Comparison of ENCODE assay signal across 31 cellular contexts in the genomic region with DNA sequence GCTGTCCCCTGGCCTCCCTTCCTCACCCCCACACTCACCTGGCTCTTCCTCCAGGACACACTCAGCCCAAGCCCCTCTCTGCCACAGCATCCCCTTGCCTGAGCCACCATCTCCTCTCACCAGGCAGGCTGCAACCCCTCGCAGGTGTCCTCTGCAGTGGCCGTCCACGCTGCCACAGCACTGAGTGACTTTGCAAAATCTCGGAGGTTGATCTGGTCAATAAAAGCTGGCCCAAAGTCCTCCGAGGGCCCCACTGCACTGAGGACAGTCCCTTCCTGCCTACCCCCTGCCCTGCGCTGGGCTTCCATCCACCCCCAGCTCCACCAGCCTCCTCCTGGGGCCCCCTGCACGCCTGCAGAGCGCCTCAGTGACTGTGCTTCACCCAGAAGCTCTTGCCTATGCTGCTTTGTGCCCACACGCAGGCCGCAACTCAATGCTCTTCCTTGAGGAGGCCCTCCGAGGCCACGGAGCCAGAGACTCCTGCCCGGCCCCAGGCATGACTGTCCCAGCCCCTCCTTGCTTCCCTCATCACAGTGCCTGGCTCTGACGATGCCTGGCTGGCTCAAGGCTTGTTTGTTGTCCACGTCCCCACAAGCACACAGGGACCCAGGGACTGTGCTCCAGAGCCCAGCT. TPM values are rescaled to one million over a fixed set of nuclear protein-coding genes. Genes with fewer than 3 reads are reported as not detected.
DNase-seq lines count a peak whose midpoint lies in the region; ATAC-seq and TF ChIP-seq lines count a peak whose summit lies in the region.
"Had no signal": no experiment of that assay in that cellular context is flagged by ENCODE, and none has a peak within 500 bp of the region (broad histone marks: within the 10 kb centered on the region; RNA-seq: fewer than 3 reads in every experiment).

No MANE protein-coding gene starts in this region.

- H3K36me3 Mint-ChIP-seq in endodermal cell (ENCODE audit: low read depth), result no peaks in the 10 kb centered on the region
- H3K36me3 Mint-ChIP-seq in neural progenitor cell, result no peaks in the 10 kb centered on the region
- H3K36me3 Mint-ChIP-seq: activated CD4-positive, alpha-beta memory T cell treated with anti-CD3 and anti-CD28 coated beads for 36 hours; activated naive CD4-positive, alpha-beta T cell treated with anti-CD3 and anti-CD28 coated beads, Interleukin-2, amount 50 U/mL, for 72 hours had no signal

- H3K9me3 Mint-ChIP-seq in endodermal cell (no peaks in the 10 kb centered on the region), neural progenitor cell (no peaks in the 10 kb centered on the region)
- H3K9me3 Mint-ChIP-seq: activated CD4-positive, alpha-beta memory T cell treated with anti-CD3 and anti-CD28 coated beads for 36 hours; activated naive CD4-positive, alpha-beta T cell treated with anti-CD3 and anti-CD28 coated beads, Interleukin-2, amount 50 U/mL, for 72 hours; activated T-helper 17 cell treated with anti-CD3 and anti-CD28 coated beads, Interleukin-2, amount 50 U/mL, for 72 hours; HFFc6 had no signal

- H3K36me3 ChIP-seq in HUES64 (ENCODE audit: insufficient read depth, low read length) (no peaks in the 10 kb centered on the region), endodermal cell (ENCODE audit: control insufficient read depth, insufficient read depth, low read length) (no peaks in the 10 kb centered on the region), neural progenitor cell (no peaks in the 10 kb centered on the region), upper lobe of right lung (no peaks in the 10 kb centered on the region)
- H3K36me3 ChIP-seq: cardiac muscle cell, tibial artery had no signal

- intact Hi-C loops in upper lobe of right lung (cut with DNase I), result no loop called here

- no peak overlapping the region for H3K4me3 Mint-ChIP-seq in endodermal cell
- peak overlapping the region; percentile 73 for H3K4me3 Mint-ChIP-seq in neural progenitor cell
- H3K4me3 Mint-ChIP-seq: activated CD4-positive, alpha-beta memory T cell treated with anti-CD3 and anti-CD28 coated beads for 36 hours; activated T-helper 17 cell treated with anti-CD3 and anti-CD28 coated beads, Interleukin-2, amount 50 U/mL, for 72 hours; HFFc6 had no signal

- 65% methylated on average over 15 of the region's 15 CpGs for WGBS in HUES64
- WGBS in endodermal cell (ENCODE audit: insufficient coverage in 1 of 2, insufficient read length in 1 of 2), 2 experiments, result 83 to 89% methylated on average over 10 to 15 of the region's 15 CpGs

- DNase-seq in endodermal cell, result peak; percentile 67
- no peak for DNase-seq in neural progenitor cell (ENCODE audit: low spot score)
- peak; percentile 45 for DNase-seq in upper lobe of right lung
- no peak for DNase-seq in kidney glomerular epithelial cell (lab: John Stamatoyannopoulos, UW)
- DNase-seq in DMS 273 treated with DMSO at 0.1 percent for 48 hours (lab: John Stamatoyannopoulos, UW), result no peak
- DNase-seq: activated CD4-positive, alpha-beta memory T cell treated with anti-CD3 and anti-CD28 coated beads for 36 hours; activated CD4-positive, CD25-positive, alpha-beta regulatory T cell treated with anti-CD3 and anti-CD28 coated beads, Interleukin-2, amount 50 U/mL, for 72 hours; activated CD8-positive, alpha-beta memory T cell treated with anti-CD3 and anti-CD28 coated beads, Interleukin-2, amount 50 U/mL, for 48 hours; anterior cingulate cortex; effector memory CD4-positive, alpha-beta T cell; erythroblast; glutamatergic neuron; HFFc6; NCI-H1105 treated with DMSO at 0.1 percent for 48 hours; NCI-H2081; NCI-H226; occipital lobe; RPMI8226; tibial artery had no signal

- H3K9ac ChIP-seq in HUES64 (ENCODE audit: low read depth, low read length) (no peak overlapping the region), endodermal cell (ENCODE audit: extremely low read depth, low read length, poor library complexity, severe bottlenecking) (no peak overlapping the region), neural progenitor cell (no peak overlapping the region)

- peak overlapping the region; percentile 73 for H2AFZ ChIP-seq in neural progenitor cell (replicated peaks)

- H3K4me1 Mint-ChIP-seq in endodermal cell, result peaks cover 6% of the 10 kb centered on the region
- H3K4me1 Mint-ChIP-seq in neural progenitor cell, result peaks cover 55% of the 10 kb centered on the region
- H3K4me1 Mint-ChIP-seq: activated T-helper 17 cell treated with anti-CD3 and anti-CD28 coated beads, Interleukin-2, amount 50 U/mL, for 72 hours had no signal

- H3K4me2 ChIP-seq in neural progenitor cell, result no peak overlapping the region

- H3K27me3 Mint-ChIP-seq in endodermal cell (ENCODE audit: insufficient read depth) (peaks cover 3% of the 10 kb centered on the region), neural progenitor cell (ENCODE audit: insufficient read depth, low read depth) (peaks cover 14% of the 10 kb centered on the region)

- H3K27me3 ChIP-seq in HUES64 (ENCODE audit: insufficient read depth, low read length) (no peaks in the 10 kb centered on the region), endodermal cell (ENCODE audit: control insufficient read depth, insufficient read depth, low read length, poor library complexity, severe bottlenecking) (no peaks in the 10 kb centered on the region), neural progenitor cell (no peaks in the 10 kb centered on the region), upper lobe of right lung (no peaks in the 10 kb centered on the region)
- H3K27me3 ChIP-seq: cardiac muscle cell had no signal

- H3F3A ChIP-seq in neural progenitor cell (ENCODE audit: low read depth), result no peaks in the 10 kb centered on the region

- no peak for ATAC-seq in upper lobe of right lung
- no peak for ATAC-seq in HG02840 (IDR thresholded peaks at IDR 0.05; ENCODE audit: low FRiP score, unreplicated experiment)
- ATAC-seq: activated naive CD4-positive, alpha-beta T cell treated with anti-CD3 and anti-CD28 coated beads, Interleukin-2, amount 50 U/mL, for 72 hours; activated T-helper 17 cell treated with anti-CD3 and anti-CD28 coated beads, Interleukin-2, amount 50 U/mL, for 72 hours had no signal

- peaks cover 18% of the 10 kb centered on the region for H3K4me1 ChIP-seq in HUES64 (ENCODE audit: insufficient read depth, low read length)
- H3K4me1 ChIP-seq in endodermal cell (ENCODE audit: control insufficient read depth, insufficient read depth, low read length), result no peaks in the 10 kb centered on the region
- H3K4me1 ChIP-seq in neural progenitor cell, result peaks cover 14% of the 10 kb centered on the region
- H3K4me1 ChIP-seq in upper lobe of right lung, result no peaks in the 10 kb centered on the region

- TF ChIP-seq CTCF in endodermal cell (conservative IDR thresholded peaks at IDR 0.05), result no peak
- TF ChIP-seq CTCF in neural progenitor cell (IDR thresholded peaks at IDR 0.05), result no peak
- no peak for TF ChIP-seq CTCF in upper lobe of right lung (IDR thresholded peaks at IDR 0.05)

- no peak overlapping the region for H3K4me3 ChIP-seq in HUES64 (ENCODE audit: low read length)
- H3K4me3 ChIP-seq in endodermal cell (ENCODE audit: low read length), result no peak overlapping the region
- H3K4me3 ChIP-seq in neural progenitor cell, result no peak overlapping the region
- H3K4me3 ChIP-seq in upper lobe of right lung, result no peak overlapping the region
- H3K4me3 ChIP-seq: cardiac muscle cell, coronary artery, tibial artery had no signal

- H3K27ac ChIP-seq in HUES64 (ENCODE audit: low read depth, low read length), result peak overlapping the region; percentile 25; the same call in 1 of the 2 replicates
- H3K27ac ChIP-seq in endodermal cell (ENCODE audit: low read depth, low read length), result no peak overlapping the region
- no peak overlapping the region for H3K27ac ChIP-seq in neural progenitor cell
- no peak overlapping the region for H3K27ac ChIP-seq in upper lobe of right lung
- H3K27ac ChIP-seq: C4-2B, cardiac muscle cell, coronary artery, tibial artery had no signal

- H3K79me2 ChIP-seq in neural progenitor cell (ENCODE audit: low read depth), result no peaks in the 10 kb centered on the region

- no peaks in the 10 kb centered on the region for H4K20me1 ChIP-seq in neural progenitor cell (ENCODE audit: low read depth)

- H3K9me3 ChIP-seq in HUES64 (ENCODE audit: insufficient read depth, low read depth, low read length), result no peaks in the 10 kb centered on the region
- H3K9me3 ChIP-seq in endodermal cell (ENCODE audit: control insufficient read depth, low read length), result no peaks in the 10 kb centered on the region
- H3K9me3 ChIP-seq in neural progenitor cell (ENCODE audit: low read depth), result no peaks in the 10 kb centered on the region
- no peaks in the 10 kb centered on the region for H3K9me3 ChIP-seq in upper lobe of right lung
- H3K9me3 ChIP-seq: tibial artery had no signal

- H3K27ac Mint-ChIP-seq in endodermal cell (peak overlapping the region; percentile 76), neural progenitor cell (peak overlapping the region; percentile 96)
- H3K27ac Mint-ChIP-seq: activated CD4-positive, alpha-beta memory T cell treated with anti-CD3 and anti-CD28 coated beads for 36 hours; activated naive CD4-positive, alpha-beta T cell treated with anti-CD3 and anti-CD28 coated beads, Interleukin-2, amount 50 U/mL, for 72 hours; activated T-helper 17 cell treated with anti-CD3 and anti-CD28 coated beads, Interleukin-2, amount 50 U/mL, for 72 hours; HFFc6 had no signal

RNA-seq across cellular contexts. Expression of gene SLC22A11, which starts 4.5 kb away (rescaled TPM):
- not detected for polyA plus RNA-seq in HUES64 (2013, experiment 1 of 2)
- not detected for polyA plus RNA-seq in HUES64 (2013, experiment 2 of 2)
- total RNA-seq in endodermal cell (not detected), neural progenitor cell (ENCODE audit: low replicate concordance) (not detected in 2 replicates), upper lobe of right lung (not detected)
- not detected for polyA plus RNA-seq in endodermal cell (2013, experiment 1 of 2)
- not detected for polyA plus RNA-seq in endodermal cell (2013, experiment 2 of 2)
- total RNA-seq: activated CD4-positive, alpha-beta memory T cell treated with anti-CD3 and anti-CD28 coated beads for 36 hours; activated naive CD4-positive, alpha-beta T cell treated with anti-CD3 and anti-CD28 coated beads, Interleukin-2, amount 50 U/mL, for 72 hours; activated T-helper 17 cell treated with anti-CD3 and anti-CD28 coated beads, Interleukin-2, amount 50 U/mL, for 72 hours; cardiac muscle cell; HFFc6; lung microvascular endothelial cell; M059J; occipital lobe; skeletal muscle tissue; T-helper 1 cell treated with Interleukin-12 subunit alpha and Interleukin-12 subunit beta and Interleukin-4 antibody, amounts not matched to agents 30 ng/mL and 1 ng/mL, for 36 hours had no signal
- polyA plus RNA-seq: keratinocyte had no signal

RNA-seq across cellular contexts. Expression of gene SLC22A12, which starts 30.8 kb away (rescaled TPM):
- polyA plus RNA-seq in HUES64 (2013, experiment 1 of 2), result not detected
- not detected for polyA plus RNA-seq in HUES64 (2013, experiment 2 of 2)
- total RNA-seq in endodermal cell (not detected), neural progenitor cell (ENCODE audit: low replicate concordance) (not detected in 2 replicates), upper lobe of right lung (not detected)
- not detected for polyA plus RNA-seq in endodermal cell (2013, experiment 1 of 2)
- polyA plus RNA-seq in endodermal cell (2013, experiment 2 of 2), result not detected
- total RNA-seq: activated CD4-positive, alpha-beta memory T cell treated with anti-CD3 and anti-CD28 coated beads for 36 hours; activated naive CD4-positive, alpha-beta T cell treated with anti-CD3 and anti-CD28 coated beads, Interleukin-2, amount 50 U/mL, for 72 hours; activated T-helper 17 cell treated with anti-CD3 and anti-CD28 coated beads, Interleukin-2, amount 50 U/mL, for 72 hours; cardiac muscle cell; HFFc6; lung microvascular endothelial cell; M059J; occipital lobe; skeletal muscle tissue; T-helper 1 cell treated with Interleukin-12 subunit alpha and Interleukin-12 subunit beta and Interleukin-4 antibody, amounts not matched to agents 30 ng/mL and 1 ng/mL, for 36 hours had no signal
- polyA plus RNA-seq: cardiac muscle cell, keratinocyte had no signal

Comparison
In these comparisons a context has a peak if more than half of its experiments do, and no peak if none do; other contexts are left out.
1. DNase-seq: peak in endodermal cell (single experiment) and upper lobe of right lung (single experiment); none in neural progenitor cell (single experiment), kidney glomerular epithelial cell (single experiment) and DMS 273 treated with DMSO at 0.1 percent for 48 hours (single experiment).